12 cellular contexts compared by ENCODE assay signal in genomic region chr11:35373284-35373933, GRCh38. TPM values are rescaled to one million over a fixed set of nuclear protein-coding genes. Genes with fewer than 3 reads are reported as not detected.
A peak's percentile ranks its signal among the peaks of the same experiment; 100 is the strongest.
DNase-seq lines count a peak whose midpoint lies in the region; ATAC-seq, FAIRE-seq and TF ChIP-seq lines count a peak whose summit lies in the region.
"Had no signal": no experiment of that assay in that cellular context is flagged by ENCODE, and none has a peak within 500 bp of the region (broad histone marks: within the 10 kb centered on the region; RNA-seq: fewer than 3 reads in every experiment).

No MANE protein-coding gene starts in this region.

- no peaks in the 10 kb centered on the region for H3K36me3 ChIP-seq in MG63
- H3K36me3 ChIP-seq in H1 (ENCODE audit: control insufficient read depth in 2 of 4, insufficient read depth in 4 of 4, low read length in 3 of 4) = no peaks in the 10 kb centered on the region
- H3K36me3 ChIP-seq: suprapubic skin had no signal

- ATAC-seq in GM21528 (IDR thresholded peaks at IDR 0.05; ENCODE audit: low FRiP score, unreplicated experiment) = no peak
- ATAC-seq: CD8-positive, alpha-beta T cell; naive thymus-derived CD4-positive, alpha-beta T cell had no signal

- H2BK5ac ChIP-seq in H1 (ENCODE audit: low read depth, low read length) = no peak overlapping the region

- H3K79me2 ChIP-seq in H1 (ENCODE audit: control insufficient read depth in 1 of 2, insufficient read depth in 2 of 2, low read length in 2 of 2) = no peaks in the 10 kb centered on the region

- no peak overlapping the region for H3K27ac ChIP-seq in H1 (ENCODE audit: low read depth, low read length)
- H3K27ac ChIP-seq: suprapubic skin had no signal

- H3K4me3 ChIP-seq in MG63 (no peak overlapping the region), H1 (ENCODE audit: extremely low read depth in 1 of 4, insufficient read depth in 2 of 4, low read depth in 3 of 4, low read length in 4 of 4) (no peak overlapping the region), retinal pigment epithelial cell (ENCODE audit: low read length) (no peak overlapping the region)
- H3K4me3 ChIP-seq: suprapubic skin had no signal

- TF ChIP-seq RAD21 in H1 (IDR thresholded peaks at IDR 0.05 in 1 of 2, conservative IDR thresholded peaks at IDR 0.05 in 1 of 2; ENCODE audit: low read depth in 2 of 2, low read length in 2 of 2) = peak in 1 of 2 experiments; percentile 15; a peak in 1 of 4 replicates

- H3K4me2 ChIP-seq in H1 (ENCODE audit: insufficient read depth in 1 of 2, low read depth in 2 of 2, low read length in 2 of 2) = no peak overlapping the region

- POLR2A ChIA-PET in H1 (lab: Charles Lee; ENCODE audit: partially characterized antibody) = no interaction called here

- H3K56ac ChIP-seq in H1 (replicated peaks; ENCODE audit: insufficient read length, low read depth, low read length) = no peak overlapping the region

- H3K14ac ChIP-seq in H1 (ENCODE audit: insufficient read length) = no peak overlapping the region

- 92% methylated on average over 2 of the region's 2 CpGs; no CpG with 5 or more reads in 1 of the 2 experiments for WGBS in H1 (ENCODE audit: extremely low coverage in 1 of 2, insufficient coverage in 1 of 2, insufficient read length in 1 of 2, insufficient replicate concordance in 2 of 2, low coverage in 1 of 2, low lambda C conversion rate in 2 of 2, missing lambda C conversion rate in 1 of 2), 2 experiments

- no peak overlapping the region for H4K91ac ChIP-seq in H1 (replicated peaks; ENCODE audit: insufficient read length, low read length)

- no peak overlapping the region for H3K9ac ChIP-seq in H1 (replicated peaks in 1 of 4; ENCODE audit: extremely low read depth in 1 of 4, low read depth in 3 of 4, low read length in 3 of 4)

- TF ChIP-seq EP300 in H1 (IDR thresholded peaks at IDR 0.05; ENCODE audit: borderline replicate concordance in 1 of 2, low read depth in 2 of 2, low read length in 2 of 2) = no peak

- no peaks in the 10 kb centered on the region for H3K9me3 ChIP-seq in MG63
- H3K9me3 ChIP-seq in H1 (ENCODE audit: insufficient read depth in 2 of 2, low read depth in 1 of 2, low read length in 1 of 2) = no peaks in the 10 kb centered on the region
- H3K9me3 ChIP-seq: suprapubic skin had no signal

- TF ChIP-seq CTCF in GM12872 (IDR thresholded peaks at IDR 0.05; ENCODE audit: insufficient read depth, low read depth, low read length) = peak; percentile 36; the same call in 2 of the 3 replicates
- peak; percentile 18 to 40 (median 29); a peak in 3 of 4 replicates for TF ChIP-seq CTCF in H1 (IDR thresholded peaks at IDR 0.05; ENCODE audit: control extremely low read depth in 1 of 3, insufficient read depth in 1 of 3, low read depth in 1 of 3, low read length in 3 of 3)
- peak; percentile 47 for TF ChIP-seq CTCF in retinal pigment epithelial cell (conservative IDR thresholded peaks at IDR 0.05; ENCODE audit: low read depth, low read length)

- H2BK20ac ChIP-seq in H1 (ENCODE audit: low read length) = no peak overlapping the region

- DNase-seq in MG63 = peak; percentile 71
- no peak for DNase-seq in H1 (ENCODE audit: low read depth in 1 of 2, low spot score in 2 of 2)
- peak; percentile 53 for DNase-seq in retinal pigment epithelial cell (ENCODE audit: low read depth)
- DNase-seq in foreskin melanocyte = no peak
- DNase-seq in DMS79 treated with DMSO at 0.1 percent for 48 hours (lab: John Stamatoyannopoulos, UW) = no peak
- DNase-seq: activated CD4-positive, alpha-beta memory T cell treated with anti-CD3 and anti-CD28 coated beads for 36 hours; activated naive CD4-positive, alpha-beta T cell treated with anti-CD3 and anti-CD28 coated beads, Interleukin-2, amount 50 U/mL, for 16 hours; CD8-positive, alpha-beta T cell; naive thymus-derived CD4-positive, alpha-beta T cell had no signal

- no peak overlapping the region for H4K8ac ChIP-seq in H1 (ENCODE audit: extremely low read depth, insufficient read depth, low read length)

- H3K4ac ChIP-seq in H1 (replicated peaks; ENCODE audit: insufficient read length, low read depth, low read length) = no peak overlapping the region

- H3K27me3 ChIP-seq in MG63 = no peaks in the 10 kb centered on the region
- H3K27me3 ChIP-seq in H1 (replicated peaks in 1 of 4; ENCODE audit: control insufficient read depth in 3 of 4, extremely low read depth in 1 of 4, insufficient read depth in 3 of 4, low read length in 3 of 4) = no peaks in the 10 kb centered on the region
- H3K27me3 ChIP-seq: suprapubic skin had no signal

- no peak for TF ChIP-seq POLR2A in H1 (IDR thresholded peaks at IDR 0.05; ENCODE audit: control extremely low read depth in 1 of 2, low read depth in 2 of 2, low read length in 2 of 2)

- H3K23me2 ChIP-seq in H1 (ENCODE audit: low read depth, low read length) = no peaks in the 10 kb centered on the region

- no peak overlapping the region for H2BK12ac ChIP-seq in H1 (ENCODE audit: low read depth, low read length)

- H2AK5ac ChIP-seq in H1 (ENCODE audit: low read depth, low read length) = no peak overlapping the region

- H2BK120ac ChIP-seq in H1 (replicated peaks; ENCODE audit: low read depth, low read length) = no peak overlapping the region

- CTCF ChIA-PET in H1 (lab: Charles Lee; ENCODE audit: partially characterized antibody) = interaction anchor here (0.6 to 1.9 kb wide), 6 partner anchors 10 to 447 kb away, joined by 3 to 5 read pairs (median 4); no protein-coding TSS in a partner anchor

- H4K5ac ChIP-seq in H1 (ENCODE audit: insufficient read length, low read depth, low read length) = no peak overlapping the region

- FAIRE-seq in H1 (lab: Jason Lieb, UNC) = no peak

- no peak overlapping the region for H2AFZ ChIP-seq in H1 (ENCODE audit: low read length)

- no peak overlapping the region for H2BK15ac ChIP-seq in H1 (ENCODE audit: low read length)

- no peaks in the 10 kb centered on the region for H4K20me1 ChIP-seq in H1 (replicated peaks in 1 of 2; ENCODE audit: control insufficient read depth in 1 of 2, insufficient read depth in 2 of 2, low read length in 2 of 2)

- H3K4me1 ChIP-seq in H1 (replicated peaks in 1 of 4; ENCODE audit: control insufficient read depth in 3 of 4, insufficient read depth in 4 of 4, low read length in 3 of 4) = no peaks in the 10 kb centered on the region
- H3K4me1 ChIP-seq: suprapubic skin had no signal

- H3K18ac ChIP-seq in H1 (ENCODE audit: extremely low read depth, low read length) = no peak overlapping the region

- H3K79me1 ChIP-seq in H1 (ENCODE audit: low read depth, low read length) = no peaks in the 10 kb centered on the region

- H3K23ac ChIP-seq in H1 (ENCODE audit: insufficient read length) = no peak overlapping the region

TF ChIP-seq in H1, 55 proteins besides CTCF, POLR2A, EP300 and RAD21:
- TF ChIP-seq SUZ12 (IDR thresholded peaks at IDR 0.05; ENCODE audit: low read length) = no peak

RNA-seq across cellular contexts. Expression of gene SLC1A2, which starts 45.9 kb away (rescaled TPM):
- total RNA-seq in MG63 (2014; rRNA removed; shearing (Covaris generic); ENCODE audit: low replicate concordance) = 0.57 TPM in 1 of 2 replicates, not detected in the other
- total RNA-seq in H1 (2021; fragmentation: NEBNext Ultra II Directional; extraction: Animal tissue kit (Norgen Biotek cat#: 25700)) = 1.2 and 1.4 TPM in 2 replicates
- 0.28 and 0.57 TPM in 2 replicates for polyA plus RNA-seq in H1 (2011; rRNA removed)
- polyA plus RNA-seq in H1 (2011; cell fraction: cytosol; rRNA removed) = 0.57 TPM
- polyA plus RNA-seq in H1 (2011; cell fraction: nucleus; rRNA removed) = 0.88 TPM
- polyA plus RNA-seq in H1 (2012, experiment 1 of 2) = 0.84 to 1.3 TPM (median 1.1 TPM) in 4 replicates
- polyA plus RNA-seq in H1 (2012, experiment 2 of 2) = 0.16 TPM
- polyA plus RNA-seq in H1 (2013, experiment 1 of 2) = 0.47 TPM
- polyA plus RNA-seq in H1 (2013, experiment 2 of 2) = 0.31 TPM
- 8.1 and 14.3 TPM in 2 replicates for polyA minus RNA-seq in H1 (2011; rRNA and poly(A)+ RNA removed)
- polyA minus RNA-seq in H1 (2011; cell fraction: cytosol; rRNA and poly(A)+ RNA removed) = 1.1 TPM
- polyA minus RNA-seq in H1 (2011; cell fraction: nucleus; rRNA and poly(A)+ RNA removed) = 4.4 TPM
- total RNA-seq: activated CD4-positive, alpha-beta memory T cell treated with anti-CD3 and anti-CD28 coated beads for 36 hours; CD8-positive, alpha-beta T cell had no signal
- polyA plus RNA-seq: naive thymus-derived CD4-positive, alpha-beta T cell had no signal

Comparison
In these comparisons a context has a peak if more than half of its experiments do, and no peak if none do; other contexts are left out.
1. DNase-seq: peak in MG63 (single experiment) and retinal pigment epithelial cell (single experiment); none in H1 (0 of 2), foreskin melanocyte (single experiment) and DMS79 treated with DMSO at 0.1 percent for 48 hours (single experiment).
2. Peak in every context shown above with its lines, with median percentiles within 50 percentile points of each other: CTCF ChIP-seq.